8 cellular contexts compared by ENCODE assay signal in the genomic region with DNA sequence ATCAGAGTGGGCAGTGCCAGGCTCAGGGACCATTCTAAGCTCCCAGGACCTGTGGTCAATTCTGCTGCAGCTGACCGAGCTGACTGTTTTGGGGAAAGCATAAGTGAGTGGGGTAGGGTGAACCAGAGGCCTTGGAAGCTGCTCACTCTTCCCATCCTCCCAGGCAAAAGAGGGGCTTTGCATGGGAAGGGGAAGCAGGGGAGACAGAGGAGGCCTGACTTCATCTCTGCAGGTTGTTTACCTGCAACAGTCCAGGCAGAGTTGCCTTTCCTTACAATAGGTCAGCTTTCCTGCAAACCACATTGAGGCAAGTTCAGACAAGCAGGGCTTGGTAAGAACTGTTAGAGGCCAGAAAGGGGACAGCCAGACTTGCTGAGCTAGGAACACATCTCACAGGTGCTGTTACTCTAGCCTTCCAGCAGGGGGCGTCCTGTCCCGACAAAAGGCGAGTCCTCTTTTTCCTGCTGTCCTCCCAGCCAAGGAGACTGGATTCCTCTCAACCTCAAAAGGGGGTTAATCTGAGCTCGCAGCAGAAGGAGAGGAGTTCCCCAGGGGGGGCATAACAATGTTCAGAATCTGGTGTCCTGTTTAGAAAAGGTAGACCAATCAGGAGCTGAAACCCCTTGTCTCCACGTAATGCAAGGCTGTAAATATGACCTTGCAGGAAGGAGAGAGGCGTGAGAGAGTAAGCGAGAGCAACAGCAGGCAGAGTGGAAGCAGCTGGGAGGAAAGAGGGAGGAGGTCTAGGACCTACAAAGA. TPM values are rescaled to one million over a fixed set of nuclear protein-coding genes. Genes with fewer than 3 reads are reported as not detected.
DNase-seq lines count a peak whose midpoint lies in the region; ATAC-seq and TF ChIP-seq lines count a peak whose summit lies in the region.

No MANE protein-coding gene starts in this region.

- no peak overlapping the region for H3K4me3 ChIP-seq in GM06990 (replicated peaks; ENCODE audit: low read depth, low read length)

- H3K27me3 ChIP-seq in GM06990 (replicated peaks; ENCODE audit: control insufficient read depth, insufficient read depth, low read length) (no peaks in the 10 kb centered on the region), layer of hippocampus (ENCODE audit: control insufficient read depth, insufficient read depth, low read length) (no peaks in the 10 kb centered on the region)

- H3K36me3 ChIP-seq in GM06990 (ENCODE audit: control insufficient read depth, insufficient read depth, low read length) = no peaks in the 10 kb centered on the region

- DNase-seq in GM06990 (ENCODE audit: extremely low read depth, insufficient read length) (peak; percentile 27), NCI-H2227 (lab: John Stamatoyannopoulos, UW; ENCODE audit: unreplicated experiment) (peak; percentile 89), cerebellum (ENCODE audit: low spot score) (peak; percentile 79)
- DNase-seq in activated CD4-positive, alpha-beta T cell treated with anti-CD3 and anti-CD28 coated beads for 24 hours (ENCODE audit: low read depth in 2 of 2) = peak; percentile 64 to 70
- peak; percentile 59 to 64 for DNase-seq in stimulated activated CD4-positive, alpha-beta T cell treated with anti-CD3 and anti-CD28 coated beads, Interleukin-1b, Interleukin-23, amount 100 ng/mL, for 4 hours (ENCODE audit: low read depth in 2 of 2)

- H3K27ac ChIP-seq in layer of hippocampus (ENCODE audit: low read depth, low read length) = peak overlapping the region; percentile 10

- TF ChIP-seq CTCF in GM06990 (IDR thresholded peaks at IDR 0.05; ENCODE audit: insufficient read depth, low read length, poor library complexity, severe bottlenecking) = peak; percentile 98

- ATAC-seq in HG02870 (IDR thresholded peaks at IDR 0.05; ENCODE audit: unreplicated experiment) (peak; percentile 68), HG03469 (IDR thresholded peaks at IDR 0.05; ENCODE audit: unreplicated experiment) (no peak)

RNA-seq across cellular contexts. Expression of a gene that starts 4.3 kb away (rescaled TPM):
- 0.27 TPM for total RNA-seq in cerebellum

RNA-seq across cellular contexts. Expression of a gene that starts 53.3 kb away (rescaled TPM):
- total RNA-seq in cerebellum = 33.3 TPM

Comparison
In these comparisons a context has a peak if more than half of its experiments do, and no peak if none do; other contexts are left out.
1. DNase-seq: peak in every context shown above with its lines; median percentile 89 in NCI-H2227; 79 in cerebellum; 67 in activated CD4-positive, alpha-beta T cell treated with anti-CD3 and anti-CD28 coated beads for 24 hours; 62 in stimulated activated CD4-positive, alpha-beta T cell treated with anti-CD3 and anti-CD28 coated beads, Interleukin-1b, Interleukin-23, amount 100 ng/mL, for 4 hours; 27 in GM06990.